In the genomic region with DNA sequence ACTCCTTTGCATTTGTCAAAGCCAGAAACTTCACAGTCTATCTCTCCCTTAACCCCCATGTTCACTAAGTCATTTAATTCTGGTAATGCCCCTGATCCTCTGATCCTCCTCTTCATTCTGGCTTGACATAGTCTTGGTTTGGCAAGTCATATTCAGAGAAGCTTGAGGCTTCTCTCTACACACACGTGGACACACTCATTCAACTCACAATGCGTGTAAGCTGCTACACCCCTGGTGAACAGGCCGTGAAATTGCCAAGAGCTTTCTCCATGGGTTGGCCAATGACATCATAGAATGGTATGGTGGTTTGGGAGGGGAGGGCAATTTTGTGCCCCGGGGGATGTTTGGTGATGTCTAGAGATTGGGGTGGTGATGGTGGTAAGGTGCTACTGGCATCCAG, we compare ENCODE assay signal across 19 cellular contexts. TPM values are rescaled to one million over a fixed set of nuclear protein-coding genes. Genes with fewer than 3 reads are reported as not detected.
DNase-seq lines count a peak whose midpoint lies in the region; ATAC-seq, FAIRE-seq and TF ChIP-seq lines count a peak whose summit lies in the region.
"Had no signal": no experiment of that assay in that cellular context is flagged by ENCODE, and none has a peak within 500 bp of the region (broad histone marks: within the 10 kb centered on the region; RNA-seq: fewer than 3 reads in every experiment).

No MANE protein-coding gene starts in this region.

- no peaks in the 10 kb centered on the region for H3K4me1 ChIP-seq in astrocyte (ENCODE audit: insufficient read depth, low read length)
- H3K4me1 ChIP-seq: A549, BE2C had no signal

- peak overlapping the region; percentile 36 for H3K27ac Mint-ChIP-seq in activated T-cell treated with anti-CD3 and anti-CD28 coated beads, Interleukin-2, amount 50 U/mL, for 72 hours
- H3K27ac Mint-ChIP-seq in activated T-helper 1 cell treated with anti-CD3 and anti-CD28 coated beads, Interleukin-12 subunit alpha, Interleukin-12 subunit beta, Interleukin-2, Interleukin-4 antibody, amounts not matched to agents 30 ng/mL and 10 ng/mL and 1 ng/mL, durations not matched to agents 14 hours and 24 hours and 36 hours, result peak overlapping the region; percentile 70
- peak overlapping the region; percentile 29 for H3K27ac Mint-ChIP-seq in astrocyte (ENCODE audit: unreplicated experiment)
- peak overlapping the region; percentile 20 for H3K27ac Mint-ChIP-seq in stimulated activated effector memory CD8-positive, alpha-beta T cell treated with anti-CD3 and anti-CD28 coated beads, Interleukin-12 subunit alpha, Interleukin-12 subunit beta, amount 100 ng/mL, for 72 hours
- H3K27ac Mint-ChIP-seq: CD4-positive, alpha-beta memory T cell; HFFc6 had no signal

- H3K36me3 ChIP-seq in astrocyte (ENCODE audit: insufficient read depth, low read length), result no peaks in the 10 kb centered on the region
- H3K36me3 ChIP-seq: BE2C had no signal

- H3K4me1 Mint-ChIP-seq in activated T-cell treated with anti-CD3 and anti-CD28 coated beads, Interleukin-2, amount 50 U/mL, for 72 hours (ENCODE audit: low read depth), result peaks cover 52% of the 10 kb centered on the region
- H3K4me1 Mint-ChIP-seq in activated T-helper 1 cell treated with anti-CD3 and anti-CD28 coated beads, Interleukin-12 subunit alpha, Interleukin-12 subunit beta, Interleukin-2, Interleukin-4 antibody, amounts not matched to agents 30 ng/mL and 10 ng/mL and 1 ng/mL, durations not matched to agents 14 hours and 24 hours and 36 hours (ENCODE audit: low read depth), result peaks cover 32% of the 10 kb centered on the region
- H3K4me1 Mint-ChIP-seq in astrocyte (ENCODE audit: low read depth, unreplicated experiment), result no peaks in the 10 kb centered on the region
- H3K4me1 Mint-ChIP-seq in stimulated activated effector memory CD8-positive, alpha-beta T cell treated with anti-CD3 and anti-CD28 coated beads, Interleukin-12 subunit alpha, Interleukin-12 subunit beta, amount 100 ng/mL, for 72 hours, result peaks cover 20% of the 10 kb centered on the region

- FAIRE-seq in astrocyte (lab: Jason Lieb, UNC), result no peak
- FAIRE-seq: A549, G401.6, GM12892, GM19239, HTR-8/SVneo had no signal

- peaks cover 11 to 13% of the 10 kb centered on the region in 2 donors for H3K9me3 Mint-ChIP-seq in activated T-cell treated with anti-CD3 and anti-CD28 coated beads, Interleukin-2, amount 50 U/mL, for 72 hours
- H3K9me3 Mint-ChIP-seq in activated T-helper 1 cell treated with anti-CD3 and anti-CD28 coated beads, Interleukin-12 subunit alpha, Interleukin-12 subunit beta, Interleukin-2, Interleukin-4 antibody, amounts not matched to agents 30 ng/mL and 10 ng/mL and 1 ng/mL, durations not matched to agents 14 hours and 24 hours and 36 hours, result peaks cover 20% of the 10 kb centered on the region
- peaks cover 16% of the 10 kb centered on the region for H3K9me3 Mint-ChIP-seq in astrocyte (ENCODE audit: unreplicated experiment)
- peaks cover 10% of the 10 kb centered on the region for H3K9me3 Mint-ChIP-seq in stimulated activated effector memory CD8-positive, alpha-beta T cell treated with anti-CD3 and anti-CD28 coated beads, Interleukin-12 subunit alpha, Interleukin-12 subunit beta, amount 100 ng/mL, for 72 hours

- H3K27me3 ChIP-seq in astrocyte (ENCODE audit: insufficient read depth, low read length), result no peaks in the 10 kb centered on the region
- H3K27me3 ChIP-seq: BE2C had no signal

- H3K4me3 Mint-ChIP-seq in activated T-cell treated with anti-CD3 and anti-CD28 coated beads, Interleukin-2, amount 50 U/mL, for 72 hours, result peak overlapping the region; percentile 10 to 61
- H3K4me3 Mint-ChIP-seq in activated T-helper 1 cell treated with anti-CD3 and anti-CD28 coated beads, Interleukin-12 subunit alpha, Interleukin-12 subunit beta, Interleukin-2, Interleukin-4 antibody, amounts not matched to agents 30 ng/mL and 10 ng/mL and 1 ng/mL, durations not matched to agents 14 hours and 24 hours and 36 hours, result no peak overlapping the region
- no peak overlapping the region for H3K4me3 Mint-ChIP-seq in astrocyte (ENCODE audit: unreplicated experiment)
- no peak overlapping the region for H3K4me3 Mint-ChIP-seq in stimulated activated effector memory CD8-positive, alpha-beta T cell treated with anti-CD3 and anti-CD28 coated beads, Interleukin-12 subunit alpha, Interleukin-12 subunit beta, amount 100 ng/mL, for 72 hours
- H3K4me3 Mint-ChIP-seq: CD4-positive, alpha-beta memory T cell; HFFc6 had no signal

- H3K27me3 Mint-ChIP-seq in activated T-cell treated with anti-CD3 and anti-CD28 coated beads, Interleukin-2, amount 50 U/mL, for 72 hours (ENCODE audit: low read depth), result peaks cover 28% of the 10 kb centered on the region
- peaks cover 2% of the 10 kb centered on the region for H3K27me3 Mint-ChIP-seq in activated T-helper 1 cell treated with anti-CD3 and anti-CD28 coated beads, Interleukin-12 subunit alpha, Interleukin-12 subunit beta, Interleukin-2, Interleukin-4 antibody, amounts not matched to agents 30 ng/mL and 10 ng/mL and 1 ng/mL, durations not matched to agents 14 hours and 24 hours and 36 hours (ENCODE audit: insufficient read depth)
- H3K27me3 Mint-ChIP-seq in astrocyte (ENCODE audit: low read depth, unreplicated experiment), result peaks cover 9% of the 10 kb centered on the region

- H3K9ac ChIP-seq in astrocyte (ENCODE audit: low read length), result no peak overlapping the region

- intact Hi-C loops in activated T-helper 1 cell treated with anti-CD3 and anti-CD28 coated beads, Interleukin-12 subunit alpha, Interleukin-12 subunit beta, Interleukin-2, Interleukin-4 antibody, amounts not matched to agents 30 ng/mL and 10 ng/mL and 1 ng/mL, durations not matched to agents 14 hours and 24 hours and 36 hours (cut with micrococcal nuclease), result no loop called here

- H3K79me2 ChIP-seq in astrocyte (ENCODE audit: insufficient read depth, low read length), result no peaks in the 10 kb centered on the region

- ATAC-seq in activated T-cell treated with anti-CD3 and anti-CD28 coated beads, Interleukin-2, amount 50 U/mL, for 72 hours (replicated peaks in 1 of 2), result peak; percentile 72 to 74
- ATAC-seq in stimulated activated effector memory CD8-positive, alpha-beta T cell treated with anti-CD3 and anti-CD28 coated beads, Interleukin-12 subunit alpha, Interleukin-12 subunit beta, amount 100 ng/mL, for 72 hours, result peak; percentile 67
- ATAC-seq: A549 had no signal

- no peak overlapping the region for H2AFZ ChIP-seq in astrocyte (ENCODE audit: low read depth, low read length)

- peak; percentile 33 to 42 for DNase-seq in activated T-cell treated with anti-CD3 and anti-CD28 coated beads, Interleukin-2, amount 50 U/mL, for 72 hours
- DNase-seq in activated T-cell treated with anti-CD3 and anti-CD28 coated beads for 4 hours (no peak), astrocyte (ENCODE audit: low read depth) (no peak), nucleus accumbens (lab: John Stamatoyannopoulos, UW) (no peak)
- DNase-seq in activated T-helper 1 cell treated with anti-CD3 and anti-CD28 coated beads, Interleukin-12 subunit alpha, Interleukin-12 subunit beta, Interleukin-2, Interleukin-4 antibody, amounts not matched to agents 30 ng/mL and 10 ng/mL and 1 ng/mL, durations not matched to agents 14 hours and 24 hours and 36 hours (ENCODE audit: low spot score), result no peak
- no peak for DNase-seq in stimulated activated effector memory CD8-positive, alpha-beta T cell treated with anti-CD3 and anti-CD28 coated beads, Interleukin-12 subunit alpha, Interleukin-12 subunit beta, amount 100 ng/mL, for 72 hours (ENCODE audit: low spot score in 2 of 2)
- DNase-seq: BE2C; CD4-positive, alpha-beta memory T cell; DMS153; DMS79 treated with DMSO at 0.1 percent for 48 hours; EL; HCEC 1CT; HFFc6 had no signal

- no peak overlapping the region for H3K4me2 ChIP-seq in astrocyte (ENCODE audit: low read length)
- H3K4me2 ChIP-seq: A549 had no signal

- H4K20me1 ChIP-seq in astrocyte (ENCODE audit: insufficient read depth, low read length), result no peaks in the 10 kb centered on the region

- peaks cover 12 to 15% of the 10 kb centered on the region in 2 donors for H3K36me3 Mint-ChIP-seq in activated T-cell treated with anti-CD3 and anti-CD28 coated beads, Interleukin-2, amount 50 U/mL, for 72 hours (ENCODE audit: insufficient read depth in 2 of 2)
- H3K36me3 Mint-ChIP-seq in activated T-helper 1 cell treated with anti-CD3 and anti-CD28 coated beads, Interleukin-12 subunit alpha, Interleukin-12 subunit beta, Interleukin-2, Interleukin-4 antibody, amounts not matched to agents 30 ng/mL and 10 ng/mL and 1 ng/mL, durations not matched to agents 14 hours and 24 hours and 36 hours (ENCODE audit: low read depth), result peaks cover 4% of the 10 kb centered on the region
- H3K36me3 Mint-ChIP-seq in astrocyte (ENCODE audit: low read depth, unreplicated experiment), result peaks cover 3% of the 10 kb centered on the region
- H3K36me3 Mint-ChIP-seq in stimulated activated effector memory CD8-positive, alpha-beta T cell treated with anti-CD3 and anti-CD28 coated beads, Interleukin-12 subunit alpha, Interleukin-12 subunit beta, amount 100 ng/mL, for 72 hours, result no peaks in the 10 kb centered on the region

- peaks cover 7% of the 10 kb centered on the region for H3K9me3 ChIP-seq in astrocyte (ENCODE audit: insufficient read depth, low read depth, low read length)
- H3K9me3 ChIP-seq: A549 had no signal

- no peak for TF ChIP-seq CTCF in astrocyte (IDR thresholded peaks at IDR 0.05; ENCODE audit: insufficient read depth, low read depth, low read length)

- no peak overlapping the region for H3K27ac ChIP-seq in astrocyte (ENCODE audit: low read depth, low read length)
- H3K27ac ChIP-seq: A549, C4-2B had no signal

- H3K4me3 ChIP-seq in astrocyte (ENCODE audit: insufficient read depth, low read depth, low read length), result no peak overlapping the region
- H3K4me3 ChIP-seq: A549 had no signal

RNA-seq across cellular contexts. Expression of gene FLT1, which starts 47.9 kb away (rescaled TPM):
- total RNA-seq in activated T-cell treated with anti-CD3 and anti-CD28 coated beads, Interleukin-2, amount 50 U/mL, for 72 hours, result 10 to 100 TPM; 35.8 to 43.8 TPM
- total RNA-seq in activated T-helper 1 cell treated with anti-CD3 and anti-CD28 coated beads, Interleukin-12 subunit alpha, Interleukin-12 subunit beta, Interleukin-2, Interleukin-4 antibody, amounts not matched to agents 30 ng/mL and 10 ng/mL and 1 ng/mL, durations not matched to agents 14 hours and 24 hours and 36 hours, result 45.6 and 46.3 TPM in 2 replicates
- total RNA-seq in astrocyte, result 7.3 and 10.0 TPM in 2 replicates

Comparison
In these comparisons a context has a peak if more than half of its experiments do, and no peak if none do; other contexts are left out.
1. DNase-seq: peak in activated T-cell treated with anti-CD3 and anti-CD28 coated beads, Interleukin-2, amount 50 U/mL, for 72 hours (2 of 2); none in activated T-cell treated with anti-CD3 and anti-CD28 coated beads for 4 hours (single experiment), activated T-helper 1 cell treated with anti-CD3 and anti-CD28 coated beads, Interleukin-12 subunit alpha, Interleukin-12 subunit beta, Interleukin-2, Interleukin-4 antibody, amounts not matched to agents 30 ng/mL and 10 ng/mL and 1 ng/mL, durations not matched to agents 14 hours and 24 hours and 36 hours (single experiment), astrocyte (single experiment), stimulated activated effector memory CD8-positive, alpha-beta T cell treated with anti-CD3 and anti-CD28 coated beads, Interleukin-12 subunit alpha, Interleukin-12 subunit beta, amount 100 ng/mL, for 72 hours (0 of 2) and nucleus accumbens (0 of 56).
2. H3K27ac Mint-ChIP-seq: peak in every context shown above with its lines; median percentile 70 in activated T-helper 1 cell treated with anti-CD3 and anti-CD28 coated beads, Interleukin-12 subunit alpha, Interleukin-12 subunit beta, Interleukin-2, Interleukin-4 antibody, amounts not matched to agents 30 ng/mL and 10 ng/mL and 1 ng/mL, durations not matched to agents 14 hours and 24 hours and 36 hours; 36 in activated T-cell treated with anti-CD3 and anti-CD28 coated beads, Interleukin-2, amount 50 U/mL, for 72 hours; 29 in astrocyte; 20 in stimulated activated effector memory CD8-positive, alpha-beta T cell treated with anti-CD3 and anti-CD28 coated beads, Interleukin-12 subunit alpha, Interleukin-12 subunit beta, amount 100 ng/mL, for 72 hours.
3. H3K4me3 Mint-ChIP-seq: peak in activated T-cell treated with anti-CD3 and anti-CD28 coated beads, Interleukin-2, amount 50 U/mL, for 72 hours (2 of 2); none in activated T-helper 1 cell treated with anti-CD3 and anti-CD28 coated beads, Interleukin-12 subunit alpha, Interleukin-12 subunit beta, Interleukin-2, Interleukin-4 antibody, amounts not matched to agents 30 ng/mL and 10 ng/mL and 1 ng/mL, durations not matched to agents 14 hours and 24 hours and 36 hours (single experiment), astrocyte (single experiment) and stimulated activated effector memory CD8-positive, alpha-beta T cell treated with anti-CD3 and anti-CD28 coated beads, Interleukin-12 subunit alpha, Interleukin-12 subunit beta, amount 100 ng/mL, for 72 hours (single experiment).